In the genomic region with DNA sequence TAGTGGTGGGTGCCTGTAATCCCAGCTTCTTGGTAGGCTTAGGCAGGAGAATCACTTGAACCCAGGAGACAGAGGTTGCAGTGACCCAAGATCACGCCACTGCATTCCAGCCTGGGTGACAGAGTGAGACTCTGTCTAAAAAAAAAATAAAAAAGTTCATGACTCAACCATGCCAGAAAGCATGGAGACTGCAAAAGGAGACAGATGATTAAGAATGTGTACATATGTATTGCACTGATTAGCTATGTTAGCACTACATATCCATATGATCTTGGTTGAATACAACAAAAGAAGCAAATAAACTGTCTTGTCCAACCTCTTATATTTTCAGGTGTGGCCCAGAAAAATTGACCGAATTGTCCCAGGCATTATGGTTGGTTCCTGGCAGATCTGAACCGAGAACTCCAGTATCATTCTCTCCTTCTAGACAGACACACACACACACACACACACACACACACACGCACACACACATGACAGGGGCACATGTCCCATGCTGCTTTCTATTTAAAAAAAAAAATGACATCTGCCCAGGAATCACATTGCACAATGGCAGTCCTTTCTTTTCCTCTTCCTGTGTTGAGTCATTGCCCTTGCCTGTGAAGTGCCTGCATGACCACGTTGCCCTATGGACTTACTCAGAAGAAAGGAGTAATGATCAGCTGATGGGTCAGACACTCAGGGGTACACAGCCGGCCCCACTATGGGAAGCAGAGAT, we compare ENCODE assay signal across 1 cellular context.
A peak's percentile ranks its signal among the peaks of the same experiment; 100 is the strongest.
TF ChIP-seq lines count a peak whose summit lies in the region.

No MANE protein-coding gene starts in this region.

TF ChIP-seq in liver, 16 proteins besides CTCF, POLR2A, EP300 and RAD21 (continued from another document):
- TF ChIP-seq, protein P1, sequence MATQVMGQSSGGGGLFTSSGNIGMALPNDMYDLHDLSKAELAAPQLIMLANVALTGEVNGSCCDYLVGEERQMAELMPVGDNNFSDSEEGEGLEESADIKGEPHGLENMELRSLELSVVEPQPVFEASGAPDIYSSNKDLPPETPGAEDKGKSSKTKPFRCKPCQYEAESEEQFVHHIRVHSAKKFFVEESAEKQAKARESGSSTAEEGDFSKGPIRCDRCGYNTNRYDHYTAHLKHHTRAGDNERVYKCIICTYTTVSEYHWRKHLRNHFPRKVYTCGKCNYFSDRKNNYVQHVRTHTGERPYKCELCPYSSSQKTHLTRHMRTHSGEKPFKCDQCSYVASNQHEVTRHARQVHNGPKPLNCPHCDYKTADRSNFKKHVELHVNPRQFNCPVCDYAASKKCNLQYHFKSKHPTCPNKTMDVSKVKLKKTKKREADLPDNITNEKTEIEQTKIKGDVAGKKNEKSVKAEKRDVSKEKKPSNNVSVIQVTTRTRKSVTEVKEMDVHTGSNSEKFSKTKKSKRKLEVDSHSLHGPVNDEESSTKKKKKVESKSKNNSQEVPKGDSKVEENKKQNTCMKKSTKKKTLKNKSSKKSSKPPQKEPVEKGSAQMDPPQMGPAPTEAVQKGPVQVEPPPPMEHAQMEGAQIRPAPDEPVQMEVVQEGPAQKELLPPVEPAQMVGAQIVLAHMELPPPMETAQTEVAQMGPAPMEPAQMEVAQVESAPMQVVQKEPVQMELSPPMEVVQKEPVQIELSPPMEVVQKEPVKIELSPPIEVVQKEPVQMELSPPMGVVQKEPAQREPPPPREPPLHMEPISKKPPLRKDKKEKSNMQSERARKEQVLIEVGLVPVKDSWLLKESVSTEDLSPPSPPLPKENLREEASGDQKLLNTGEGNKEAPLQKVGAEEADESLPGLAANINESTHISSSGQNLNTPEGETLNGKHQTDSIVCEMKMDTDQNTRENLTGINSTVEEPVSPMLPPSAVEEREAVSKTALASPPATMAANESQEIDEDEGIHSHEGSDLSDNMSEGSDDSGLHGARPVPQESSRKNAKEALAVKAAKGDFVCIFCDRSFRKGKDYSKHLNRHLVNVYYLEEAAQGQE (IDR thresholded peaks at IDR 0.05): no peak
- TF ChIP-seq JUND (IDR thresholded peaks at IDR 0.05) (peak; percentile 34 to 59), HNF4A (conservative IDR thresholded peaks at IDR 0.05) (peak; percentile 45 to 67), HNF4G (IDR thresholded peaks at IDR 0.05) (peak; percentile 31)
- TF ChIP-seq, protein P2, sequence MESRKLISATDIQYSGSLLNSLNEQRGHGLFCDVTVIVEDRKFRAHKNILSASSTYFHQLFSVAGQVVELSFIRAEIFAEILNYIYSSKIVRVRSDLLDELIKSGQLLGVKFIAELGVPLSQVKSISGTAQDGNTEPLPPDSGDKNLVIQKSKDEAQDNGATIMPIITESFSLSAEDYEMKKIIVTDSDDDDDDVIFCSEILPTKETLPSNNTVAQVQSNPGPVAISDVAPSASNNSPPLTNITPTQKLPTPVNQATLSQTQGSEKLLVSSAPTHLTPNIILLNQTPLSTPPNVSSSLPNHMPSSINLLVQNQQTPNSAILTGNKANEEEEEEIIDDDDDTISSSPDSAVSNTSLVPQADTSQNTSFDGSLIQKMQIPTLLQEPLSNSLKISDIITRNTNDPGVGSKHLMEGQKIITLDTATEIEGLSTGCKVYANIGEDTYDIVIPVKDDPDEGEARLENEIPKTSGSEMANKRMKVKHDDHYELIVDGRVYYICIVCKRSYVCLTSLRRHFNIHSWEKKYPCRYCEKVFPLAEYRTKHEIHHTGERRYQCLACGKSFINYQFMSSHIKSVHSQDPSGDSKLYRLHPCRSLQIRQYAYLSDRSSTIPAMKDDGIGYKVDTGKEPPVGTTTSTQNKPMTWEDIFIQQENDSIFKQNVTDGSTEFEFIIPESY (IDR thresholded peaks at IDR 0.05): no peak
- TF ChIP-seq, protein P3, sequence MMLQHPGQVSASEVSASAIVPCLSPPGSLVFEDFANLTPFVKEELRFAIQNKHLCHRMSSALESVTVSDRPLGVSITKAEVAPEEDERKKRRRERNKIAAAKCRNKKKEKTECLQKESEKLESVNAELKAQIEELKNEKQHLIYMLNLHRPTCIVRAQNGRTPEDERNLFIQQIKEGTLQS (IDR thresholded peaks at IDR 0.05): peak; percentile 43
